Comparison of ENCODE assay signal across 8 cellular contexts in the genomic region with DNA sequence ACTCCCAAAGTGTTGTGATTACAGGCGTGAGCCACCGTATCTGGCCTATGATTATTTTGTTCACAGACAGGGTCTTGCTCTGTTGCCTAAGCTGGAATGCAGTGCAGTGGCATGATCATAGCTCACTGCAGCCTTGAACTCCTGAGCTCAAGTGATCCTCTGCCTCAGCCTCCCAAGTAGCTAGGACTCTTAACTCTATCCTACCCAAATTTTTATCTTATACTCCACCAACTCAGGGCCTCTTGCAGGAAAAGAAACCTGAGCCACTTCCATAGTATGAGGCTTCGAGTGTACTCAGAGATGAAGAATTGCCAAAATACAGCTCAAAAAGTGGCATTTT. TPM values are rescaled to one million over a fixed set of nuclear protein-coding genes. Genes with fewer than 3 reads are reported as not detected.
A peak's percentile ranks its signal among the peaks of the same experiment; 100 is the strongest.
DNase-seq lines count a peak whose midpoint lies in the region; ATAC-seq, FAIRE-seq and TF ChIP-seq lines count a peak whose summit lies in the region.

No MANE protein-coding gene starts in this region.

- no peak for FAIRE-seq in kidney (lab: Jason Lieb, UNC)

- H3K27ac ChIP-seq in kidney (ENCODE audit: low read depth in 2 of 2, low read length in 2 of 2) = no peak overlapping the region
- peak overlapping the region; percentile 90 for H3K27ac ChIP-seq in substantia nigra (ENCODE audit: low read depth, low read length, poor library complexity, severe bottlenecking)

- peaks cover 7% of the 10 kb centered on the region for H3K36me3 Mint-ChIP-seq in activated CD4-positive, alpha-beta T cell treated with anti-CD3 and anti-CD28 coated beads, Interleukin-2, amount 10 ng/mL, durations not matched to agents 7 days and 5 days (ENCODE audit: low read depth)
- H3K36me3 Mint-ChIP-seq in activated naive CD8-positive, alpha-beta T cell treated with anti-CD3 and anti-CD28 coated beads, Interleukin-2, amount 10 ng/mL, durations not matched to agents 7 days and 5 days = peaks cover 8% of the 10 kb centered on the region

- no peaks in the 10 kb centered on the region for H3K9me3 Mint-ChIP-seq in activated CD4-positive, alpha-beta T cell treated with anti-CD3 and anti-CD28 coated beads, Interleukin-2, amount 10 ng/mL, durations not matched to agents 7 days and 5 days
- no peaks in the 10 kb centered on the region for H3K9me3 Mint-ChIP-seq in activated naive CD8-positive, alpha-beta T cell treated with anti-CD3 and anti-CD28 coated beads, Interleukin-2, amount 10 ng/mL, durations not matched to agents 7 days and 5 days

- intact Hi-C loops in kidney (cut with DNase I) = no loop called here

- TF ChIP-seq CTCF in kidney (IDR thresholded peaks at IDR 0.05; ENCODE audit: borderline replicate concordance, extremely low read depth, insufficient read depth) = no peak

- H3K4me1 Mint-ChIP-seq in activated CD4-positive, alpha-beta T cell treated with anti-CD3 and anti-CD28 coated beads, Interleukin-2, amount 10 ng/mL, durations not matched to agents 7 days and 5 days = peaks cover 30% of the 10 kb centered on the region
- H3K4me1 Mint-ChIP-seq in activated naive CD8-positive, alpha-beta T cell treated with anti-CD3 and anti-CD28 coated beads, Interleukin-2, amount 10 ng/mL, durations not matched to agents 7 days and 5 days = peaks cover 25% of the 10 kb centered on the region

- H3K4me3 ChIP-seq in kidney (ENCODE audit: low read length in 2 of 2) = peak overlapping the region; percentile 69 to 87

- no peaks in the 10 kb centered on the region for H3K27me3 Mint-ChIP-seq in activated CD4-positive, alpha-beta T cell treated with anti-CD3 and anti-CD28 coated beads, Interleukin-2, amount 10 ng/mL, durations not matched to agents 7 days and 5 days
- no peaks in the 10 kb centered on the region for H3K27me3 Mint-ChIP-seq in activated naive CD8-positive, alpha-beta T cell treated with anti-CD3 and anti-CD28 coated beads, Interleukin-2, amount 10 ng/mL, durations not matched to agents 7 days and 5 days

- ATAC-seq in activated naive CD8-positive, alpha-beta T cell treated with anti-CD3 and anti-CD28 coated beads, Interleukin-2, amount 10 ng/mL, durations not matched to agents 7 days and 5 days (ENCODE audit: low read depth) = no peak
- no peak for ATAC-seq in HG02870 (IDR thresholded peaks at IDR 0.05; ENCODE audit: unreplicated experiment)

- H3K27ac Mint-ChIP-seq in activated CD4-positive, alpha-beta T cell treated with anti-CD3 and anti-CD28 coated beads, Interleukin-2, amount 10 ng/mL, durations not matched to agents 7 days and 5 days = peak overlapping the region; percentile 95
- peak overlapping the region; percentile 94 for H3K27ac Mint-ChIP-seq in activated naive CD8-positive, alpha-beta T cell treated with anti-CD3 and anti-CD28 coated beads, Interleukin-2, amount 10 ng/mL, durations not matched to agents 7 days and 5 days

- DNase-seq in activated CD4-positive, alpha-beta T cell treated with anti-CD3 and anti-CD28 coated beads, Interleukin-2, amount 10 ng/mL, durations not matched to agents 7 days and 5 days = no peak
- no peak for DNase-seq in activated CD4-positive, alpha-beta T cell treated with anti-CD3 and anti-CD28 coated beads, Interleukin-2, amount 50 U/mL, for 4 hours
- DNase-seq in activated naive CD8-positive, alpha-beta T cell treated with anti-CD3 and anti-CD28 coated beads, Interleukin-2, amount 10 ng/mL, durations not matched to agents 7 days and 5 days = no peak
- no peak for DNase-seq in kidney
- no peak for DNase-seq in substantia nigra (lab: John Stamatoyannopoulos, UW)
- no peak for DNase-seq in NCI-H2196 (lab: John Stamatoyannopoulos, UW; ENCODE audit: unreplicated experiment)
- no peak for DNase-seq in DMS79 treated with DMSO at 0.1 percent for 48 hours (lab: John Stamatoyannopoulos, UW)

- CTCF ChIA-PET in activated CD4-positive, alpha-beta T cell treated with anti-CD3 and anti-CD28 coated beads, Interleukin-2, amount 10 ng/mL, durations not matched to agents 7 days and 5 days (lab: Charles Lee) = interaction anchor here (1.2 to 1.9 kb wide), 2 partner anchors 13 to 20 kb away, joined by 3 to 4 read pairs; no protein-coding TSS in a partner anchor

- POLR2A ChIA-PET in activated CD4-positive, alpha-beta T cell treated with anti-CD3 and anti-CD28 coated beads, Interleukin-2, amount 10 ng/mL, durations not matched to agents 7 days and 5 days (lab: Charles Lee) = no interaction called here
- POLR2A ChIA-PET in activated naive CD8-positive, alpha-beta T cell treated with anti-CD3 and anti-CD28 coated beads, Interleukin-2, amount 10 ng/mL, durations not matched to agents 7 days and 5 days (lab: Charles Lee) = no interaction called here

- H3K4me3 Mint-ChIP-seq in activated CD4-positive, alpha-beta T cell treated with anti-CD3 and anti-CD28 coated beads, Interleukin-2, amount 10 ng/mL, durations not matched to agents 7 days and 5 days = peak overlapping the region; percentile 92
- peak overlapping the region; percentile 92 for H3K4me3 Mint-ChIP-seq in activated naive CD8-positive, alpha-beta T cell treated with anti-CD3 and anti-CD28 coated beads, Interleukin-2, amount 10 ng/mL, durations not matched to agents 7 days and 5 days

- peaks cover 15 to 21% of the 10 kb centered on the region in 2 donors for H3K36me3 ChIP-seq in kidney (ENCODE audit: control insufficient read depth in 1 of 2, insufficient read depth in 2 of 2, low read length in 2 of 2)

- peak overlapping the region in 1 of 2 donors; percentile 30 for H3K9ac ChIP-seq in kidney (ENCODE audit: low read length in 2 of 2)

- no peaks in the 10 kb centered on the region for H3K9me3 ChIP-seq in kidney (ENCODE audit: control insufficient read depth in 1 of 2, low read length in 2 of 2)

- peaks cover 8 to 12% of the 10 kb centered on the region in 2 donors for H3K4me1 ChIP-seq in kidney (ENCODE audit: control insufficient read depth in 1 of 2, insufficient read depth in 1 of 2, low read depth in 1 of 2, low read length in 2 of 2)

RNA-seq across cellular contexts. Expression of a gene that starts 0.8 kb away (rescaled TPM):
- total RNA-seq in activated CD4-positive, alpha-beta T cell treated with anti-CD3 and anti-CD28 coated beads, Interleukin-2, amount 10 ng/mL, durations not matched to agents 7 days and 5 days = 10 to 100 TPM; 21.4 to 25.7 TPM
- 10 to 100 TPM; 31.8 to 32.4 TPM for total RNA-seq in activated naive CD8-positive, alpha-beta T cell treated with anti-CD3 and anti-CD28 coated beads, Interleukin-2, amount 10 ng/mL, durations not matched to agents 7 days and 5 days
- total RNA-seq in kidney = 42.9 TPM
- polyA plus RNA-seq in kidney (ENCODE audit: insufficient read depth, low read depth, low replicate concordance) = 96.3 TPM

RNA-seq across cellular contexts. Expression of a gene that starts 1.1 kb away (rescaled TPM):
- 10 to 100 TPM; 20.3 to 21.8 TPM for total RNA-seq in activated CD4-positive, alpha-beta T cell treated with anti-CD3 and anti-CD28 coated beads, Interleukin-2, amount 10 ng/mL, durations not matched to agents 7 days and 5 days
- 10 to 100 TPM; 22.4 to 22.6 TPM for total RNA-seq in activated naive CD8-positive, alpha-beta T cell treated with anti-CD3 and anti-CD28 coated beads, Interleukin-2, amount 10 ng/mL, durations not matched to agents 7 days and 5 days
- total RNA-seq in kidney = 40.0 TPM
- 48.1 TPM for polyA plus RNA-seq in kidney (ENCODE audit: insufficient read depth, low read depth, low replicate concordance)
